8 cellular contexts compared by ENCODE assay signal in genomic region chr22:38461414-38462081, GRCh38. TPM values are rescaled to one million over a fixed set of nuclear protein-coding genes. Genes with fewer than 3 reads are reported as not detected.
A peak's percentile ranks its signal among the peaks of the same experiment; 100 is the strongest.
DNase-seq lines count a peak whose midpoint lies in the region; ATAC-seq and TF ChIP-seq lines count a peak whose summit lies in the region.

No MANE protein-coding gene starts in this region.

- H3K4me3 ChIP-seq in Loucy (ENCODE audit: low read length, poor library complexity, severe bottlenecking) (peak overlapping the region; percentile 67), thyroid gland (replicated peaks in 1 of 3) (no peak overlapping the region)

- TF ChIP-seq POLR2A in thyroid gland (IDR thresholded peaks at IDR 0.05) = no peak

- H3K79me2 ChIP-seq in Loucy (ENCODE audit: insufficient read depth, low read length) = no peaks in the 10 kb centered on the region

- H3K9me3 ChIP-seq in Loucy (ENCODE audit: insufficient read depth, low read depth, low read length) = no peaks in the 10 kb centered on the region
- H3K9me3 ChIP-seq in thyroid gland = no peaks in the 10 kb centered on the region

- H3K9me2 ChIP-seq in Loucy (replicated peaks; ENCODE audit: low read depth, low read length) = no peaks in the 10 kb centered on the region

- intact Hi-C loops in thyroid gland (cut with DNase I) = no loop called here

- H3K27ac ChIP-seq in thyroid gland = no peak overlapping the region

- H3F3A ChIP-seq in Loucy (ENCODE audit: low read depth) = no peaks in the 10 kb centered on the region

- H3K27me3 ChIP-seq in Loucy (ENCODE audit: insufficient read depth, low read length, poor library complexity, severe bottlenecking) = no peaks in the 10 kb centered on the region
- H3K27me3 ChIP-seq in thyroid gland = no peaks in the 10 kb centered on the region

- H3K36me3 ChIP-seq in Loucy (ENCODE audit: insufficient read depth, low read length) (no peaks in the 10 kb centered on the region), thyroid gland (no peaks in the 10 kb centered on the region)

- no peak for TF ChIP-seq CTCF in Loucy (conservative IDR thresholded peaks at IDR 0.05; ENCODE audit: low read length)
- TF ChIP-seq CTCF in thyroid gland (IDR thresholded peaks at IDR 0.05) = no peak

- DNase-seq in Caki2 (ENCODE audit: low read depth) (peak; percentile 87), RKO (ENCODE audit: low spot score) (peak; percentile 86), germinal center (ENCODE audit: low spot score) (peak; percentile 55), nucleus accumbens (lab: John Stamatoyannopoulos, UW) (peak in 54 of 56 donors; percentile 12 to 85 (median 64)), thyroid gland (peak; percentile 87 to 89)
- peak; percentile 20 for DNase-seq in activated gamma-delta T cell treated with anti-CD3 and anti-CD28 coated beads, Interleukin-2, amount 50 U/mL, for 16 hours (ENCODE audit: low read depth)

- peak overlapping the region; percentile 82 for H3K4me2 ChIP-seq in Loucy (ENCODE audit: low read depth, low read length, poor library complexity, severe bottlenecking)

- in situ Hi-C loops in Caki2 (cut with HindIII; ENCODE audit: low pct_unique_long_range_greater_than_20kb, low sequenced_read_pairs) = no loop called here

- WGBS in thyroid gland, 2 donors = 24 to 43% methylated on average over 18 to 26 of the region's 51 CpGs

- peak overlapping the region; percentile 14 for H3K9ac ChIP-seq in Loucy (ENCODE audit: low read depth, low read length, poor library complexity, severe bottlenecking)

- H2AFZ ChIP-seq in Loucy (ENCODE audit: low read length) = peak overlapping the region; percentile 85

- peaks cover 14% of the 10 kb centered on the region for H3K4me1 ChIP-seq in Loucy (ENCODE audit: insufficient read depth, low read length, poor library complexity, severe bottlenecking)
- peaks cover 4 to 9% of the 10 kb centered on the region in 2 donors for H3K4me1 ChIP-seq in thyroid gland

- H4K20me1 ChIP-seq in Loucy (ENCODE audit: insufficient read depth, low read length, poor library complexity, severe bottlenecking) = no peaks in the 10 kb centered on the region

- no peak for ATAC-seq in HG03159 (IDR thresholded peaks at IDR 0.05; ENCODE audit: unreplicated experiment)

RNA-seq across cellular contexts. Expression of gene KDELR3, which starts 6.3 kb away (rescaled TPM):
- total RNA-seq in Caki2 (2014; rRNA removed; shearing (Covaris generic); ENCODE audit: low replicate concordance) = 198 and 250 TPM in 2 replicates
- total RNA-seq in thyroid gland = 10 to 100 TPM in 2 of 4 donors, 1 to 10 TPM in 2; 7.5 to 14.4 (median 11.8) TPM

RNA-seq across cellular contexts. Expression of gene KCNJ4, which starts 6.5 kb away (rescaled TPM):
- total RNA-seq in Caki2 (2014; rRNA removed; shearing (Covaris generic); ENCODE audit: low replicate concordance) = 0.20 and 1.5 TPM in 2 replicates
- not detected for total RNA-seq in thyroid gland

RNA-seq across cellular contexts. Expression of gene DDX17, which starts 44.6 kb away (rescaled TPM):
- total RNA-seq in Caki2 (2014; rRNA removed; shearing (Covaris generic); ENCODE audit: low replicate concordance) = 214 and 378 TPM in 2 replicates
- total RNA-seq in thyroid gland = 1,000 to 10,000 TPM in 1 of 4 donors, 100 to 1,000 TPM in 3; 594 to 1,014 (median 833) TPM

Comparison
In these comparisons a context has a peak if more than half of its experiments do, and no peak if none do; other contexts are left out.
1. DNase-seq: peak in every context shown above with its lines; median percentile 88 in thyroid gland; 87 in Caki2; 86 in RKO; 64 in nucleus accumbens; 55 in germinal center; 20 in activated gamma-delta T cell treated with anti-CD3 and anti-CD28 coated beads, Interleukin-2, amount 50 U/mL, for 16 hours.
2. RNA of gene KDELR3, which starts 6.3 kb away (total RNA-seq): 198 to 250 TPM in Caki2; 7.5 to 14.4 TPM in thyroid gland; every median in the first group is over 10 times any median in the second.